In genomic region chr19:48501446-48501960, GRCh38 we compare ENCODE assay signal across 1 cellular context.
TF ChIP-seq lines count a peak whose summit lies in the region.

No MANE protein-coding gene starts in this region.

TF ChIP-seq in HepG2, 621 proteins besides CTCF, POLR2A, EP300 and RAD21 (continued from another document and continues in another):
- TF ChIP-seq ZBED4 (CRISPR knock-in tag; IDR thresholded peaks at IDR 0.05; ENCODE audit: borderline replicate concordance), result no peak
- no peak for TF ChIP-seq ZNF816 (CRISPR knock-in tag; IDR thresholded peaks at IDR 0.05; ENCODE audit: borderline replicate concordance)
- no peak for TF ChIP-seq SP140L (CRISPR knock-in tag; IDR thresholded peaks at IDR 0.05; ENCODE audit: borderline replicate concordance)
- no peak for TF ChIP-seq TRIM24 (CRISPR knock-in tag; IDR thresholded peaks at IDR 0.05)
- TF ChIP-seq ZBTB3 (CRISPR knock-in tag; IDR thresholded peaks at IDR 0.05; ENCODE audit: borderline replicate concordance, low read depth), result no peak
- no peak for TF ChIP-seq PAF1 (CRISPR knock-in tag; IDR thresholded peaks at IDR 0.05)
- TF ChIP-seq ZNF747 (CRISPR knock-in tag; IDR thresholded peaks at IDR 0.05; ENCODE audit: borderline replicate concordance), result no peak
- no peak for TF ChIP-seq RFXANK (CRISPR knock-in tag; IDR thresholded peaks at IDR 0.05)
- TF ChIP-seq DR1 (CRISPR knock-in tag; IDR thresholded peaks at IDR 0.05), result no peak
- no peak for TF ChIP-seq DZIP1 (CRISPR knock-in tag; IDR thresholded peaks at IDR 0.05)
- 0 out of 2 replicates have a peak, but pooled peaks have one; percentile 31 for TF ChIP-seq TBX3 (IDR thresholded peaks at IDR 0.05; ENCODE audit: borderline replicate concordance)
- no peak for TF ChIP-seq ZNF280D (CRISPR knock-in tag; IDR thresholded peaks at IDR 0.05)
- TF ChIP-seq RORA (CRISPR knock-in tag; IDR thresholded peaks at IDR 0.05), result no peak
- no peak for TF ChIP-seq TRAFD1 (CRISPR knock-in tag; IDR thresholded peaks at IDR 0.05; ENCODE audit: borderline replicate concordance)
- TF ChIP-seq POLR2AphosphoS2 (IDR thresholded peaks at IDR 0.05; ENCODE audit: low read depth, low read length), result no peak
- no peak for TF ChIP-seq ZBTB7A (CRISPR knock-in tag; IDR thresholded peaks at IDR 0.05)
- no peak for TF ChIP-seq MTF1 (CRISPR knock-in tag; IDR thresholded peaks at IDR 0.05)
- TF ChIP-seq MEIS2 (CRISPR knock-in tag; IDR thresholded peaks at IDR 0.05), result peak; percentile 38; the same call in 1 of the 2 replicates
- TF ChIP-seq SAP130 (CRISPR knock-in tag; IDR thresholded peaks at IDR 0.05; ENCODE audit: low read depth), result peak; percentile 55
- TF ChIP-seq NFE2 (CRISPR knock-in tag; IDR thresholded peaks at IDR 0.05), result no peak
- TF ChIP-seq ZNF670 (CRISPR knock-in tag; IDR thresholded peaks at IDR 0.05; ENCODE audit: borderline replicate concordance), result no peak
- no peak for TF ChIP-seq SMARCC2 (IDR thresholded peaks at IDR 0.05)
- no peak for TF ChIP-seq ZNF660 (CRISPR knock-in tag; IDR thresholded peaks at IDR 0.05; ENCODE audit: borderline replicate concordance, low read depth)
- no peak for TF ChIP-seq GLMP (CRISPR knock-in tag; IDR thresholded peaks at IDR 0.05; ENCODE audit: borderline replicate concordance)
- no peak for TF ChIP-seq ZNF3 (CRISPR knock-in tag; IDR thresholded peaks at IDR 0.05)
- TF ChIP-seq ATF2 (CRISPR knock-in tag; IDR thresholded peaks at IDR 0.05), result no peak
- TF ChIP-seq ZNF264 (CRISPR knock-in tag; IDR thresholded peaks at IDR 0.05), result no peak
- no peak for TF ChIP-seq ZBTB46 (CRISPR knock-in tag; IDR thresholded peaks at IDR 0.05; ENCODE audit: borderline replicate concordance)
- peak; percentile 34; the same call in 1 of the 2 replicates for TF ChIP-seq PAXIP1 (CRISPR knock-in tag; conservative IDR thresholded peaks at IDR 0.05)
- TF ChIP-seq ZFP91 (CRISPR knock-in tag; IDR thresholded peaks at IDR 0.05; ENCODE audit: borderline replicate concordance), result peak; percentile 4; the same call in 1 of the 2 replicates
- TF ChIP-seq ZBTB33 (CRISPR knock-in tag; IDR thresholded peaks at IDR 0.05), result no peak
- TF ChIP-seq ZSCAN22 (CRISPR knock-in tag; IDR thresholded peaks at IDR 0.05), result peak; percentile 88
- no peak for TF ChIP-seq ZNF234 (CRISPR knock-in tag; conservative IDR thresholded peaks at IDR 0.05)
- TF ChIP-seq ZNF430 (CRISPR knock-in tag; IDR thresholded peaks at IDR 0.05), result no peak
- TF ChIP-seq KDM4B (CRISPR knock-in tag; IDR thresholded peaks at IDR 0.05), result no peak
